ENCODE assay signal across 3 cellular contexts in genomic region chr16:85239871-85240270, GRCh38.
TF ChIP-seq lines count a peak whose summit lies in the region.

No MANE protein-coding gene starts in this region.

TF ChIP-seq in A549, 52 proteins besides CTCF, POLR2A, EP300 and RAD21:
- TF ChIP-seq MAZ (IDR thresholded peaks at IDR 0.05; ENCODE audit: borderline replicate concordance, low read depth, low read length) (no peak), KDM1A (IDR thresholded peaks at IDR 0.05; ENCODE audit: low read depth) (peak; percentile 46; the same call in 1 of the 2 replicates), FOSB (CRISPR knock-in tag; IDR thresholded peaks at IDR 0.05) (no peak)

TF ChIP-seq in IMR-90, 13 proteins besides CTCF, POLR2A, EP300 and RAD21:
- TF ChIP-seq RCOR1 (IDR thresholded peaks at IDR 0.05; ENCODE audit: insufficient replicate concordance, low read length) (peak; percentile 46), CEBPB (IDR thresholded peaks at IDR 0.05; ENCODE audit: low read depth, low read length) (no peak)

TF ChIP-seq in H1, 55 proteins besides CTCF, POLR2A, EP300 and RAD21:
- TF ChIP-seq GABPA (IDR thresholded peaks at IDR 0.05; ENCODE audit: borderline replicate concordance, insufficient read depth, low read length) (no peak), SIX5 (IDR thresholded peaks at IDR 0.05; ENCODE audit: low read depth, low read length) (no peak), GTF2F1 (IDR thresholded peaks at IDR 0.05; ENCODE audit: borderline replicate concordance, low read depth, low read length) (no peak), TBP (IDR thresholded peaks at IDR 0.05; ENCODE audit: low read depth, low read length) (no peak), TAF7 (optimal IDR thresholded peaks at IDR 0.05; ENCODE audit: borderline replicate concordance, low read depth, low read length) (no peak), POU5F1 (IDR thresholded peaks at IDR 0.05; ENCODE audit: low read depth, low read length) (no peak), BCL11A (IDR thresholded peaks at IDR 0.05; ENCODE audit: low read depth in 2 of 2, low read length in 2 of 2) (no peak), KDM1A (IDR thresholded peaks at IDR 0.05; ENCODE audit: borderline replicate concordance, low read length) (peak; percentile 81)
